Comparison of ENCODE assay signal across 30 cellular contexts in genomic region chrX:55777596-55777995, GRCh38.
"Had no signal": no experiment of that assay in that cellular context is flagged by ENCODE, and none has a peak within 500 bp of the region (broad histone marks: within the 10 kb centered on the region; RNA-seq: fewer than 3 reads in every experiment).

No MANE protein-coding gene starts in this region.

- H3K4me3 ChIP-seq: adrenal gland, body of pancreas, colonic mucosa, esophagus muscularis mucosa, gastrocnemius medialis, heart left ventricle had no signal

- H3K27ac Mint-ChIP-seq: activated CD4-positive, alpha-beta memory T cell treated with anti-CD3 and anti-CD28 coated beads, Interleukin-2, amount 10 ng/mL, durations not matched to agents 7 days and 5 days; activated CD4-positive, alpha-beta T cell treated with anti-CD3 and anti-CD28 coated beads, Interleukin-2, amount 10 ng/mL, durations not matched to agents 7 days and 5 days; activated naive CD4-positive, alpha-beta T cell treated with anti-CD3 and anti-CD28 coated beads for 36 hours; activated naive CD4-positive, alpha-beta T cell treated with anti-CD3 and anti-CD28 coated beads, Interleukin-2, amount 50 U/mL, for 24 hours; activated naive CD8-positive, alpha-beta T cell treated with anti-CD3 and anti-CD28 coated beads for 36 hours; activated naive CD8-positive, alpha-beta T cell treated with anti-CD3 and anti-CD28 coated beads, Interleukin-2, amount 50 U/mL, for 24 hours; activated T-helper 17 cell treated with anti-CD3 and anti-CD28 coated beads, Interleukin-2, amount 50 U/mL, for 72 hours; T-helper 17 cell; T-helper 2 cell treated with Interferon-gamma antibody and Interleukin-4, amounts not matched to agents 5 μg/mL and 100 μg/mL, for 36 hours; WTC11 had no signal

- H3K4me3 Mint-ChIP-seq: activated CD4-positive, alpha-beta memory T cell treated with anti-CD3 and anti-CD28 coated beads, Interleukin-2, amount 10 ng/mL, durations not matched to agents 7 days and 5 days; activated CD4-positive, alpha-beta T cell treated with anti-CD3 and anti-CD28 coated beads, Interleukin-2, amount 10 ng/mL, durations not matched to agents 7 days and 5 days; activated naive CD4-positive, alpha-beta T cell treated with anti-CD3 and anti-CD28 coated beads for 36 hours; activated naive CD4-positive, alpha-beta T cell treated with anti-CD3 and anti-CD28 coated beads, Interleukin-2, amount 50 U/mL, for 24 hours; activated naive CD8-positive, alpha-beta T cell treated with anti-CD3 and anti-CD28 coated beads for 36 hours; activated naive CD8-positive, alpha-beta T cell treated with anti-CD3 and anti-CD28 coated beads, Interleukin-2, amount 50 U/mL, for 24 hours; activated T-cell treated with anti-CD3 and anti-CD28 coated beads, Interleukin-2, amount 50 U/mL, for 4 hours; activated T-helper 17 cell treated with anti-CD3 and anti-CD28 coated beads, Interleukin-2, amount 50 U/mL, for 72 hours; T-helper 17 cell; T-helper 2 cell treated with Interferon-gamma antibody and Interleukin-4, amounts not matched to agents 5 μg/mL and 100 μg/mL, for 36 hours; WTC11 had no signal

- H3K27me3 Mint-ChIP-seq: activated CD4-positive, alpha-beta memory T cell treated with anti-CD3 and anti-CD28 coated beads, Interleukin-2, amount 10 ng/mL, durations not matched to agents 7 days and 5 days; activated CD4-positive, alpha-beta T cell treated with anti-CD3 and anti-CD28 coated beads, Interleukin-2, amount 10 ng/mL, durations not matched to agents 7 days and 5 days; activated naive CD4-positive, alpha-beta T cell treated with anti-CD3 and anti-CD28 coated beads, Interleukin-2, amount 50 U/mL, for 24 hours; activated naive CD8-positive, alpha-beta T cell treated with anti-CD3 and anti-CD28 coated beads for 36 hours; activated naive CD8-positive, alpha-beta T cell treated with anti-CD3 and anti-CD28 coated beads, Interleukin-2, amount 50 U/mL, for 24 hours; activated T-helper 17 cell treated with anti-CD3 and anti-CD28 coated beads, Interleukin-2, amount 50 U/mL, for 72 hours; T-helper 17 cell had no signal

- DNase-seq: activated CD4-positive, alpha-beta memory T cell treated with anti-CD3 and anti-CD28 coated beads, Interleukin-2, amount 10 ng/mL, durations not matched to agents 7 days and 5 days; activated CD4-positive, alpha-beta T cell treated with anti-CD3 and anti-CD28 coated beads for 1 hour; activated CD4-positive, alpha-beta T cell treated with anti-CD3 and anti-CD28 coated beads for 4 hours; activated CD4-positive, alpha-beta T cell treated with anti-CD3 and anti-CD28 coated beads, Interleukin-2, amount 10 ng/mL, durations not matched to agents 7 days and 5 days; activated CD4-positive, alpha-beta T cell treated with anti-CD3 and anti-CD28 coated beads, Interleukin-2, amount 50 U/mL, for 4 hours; activated CD8-positive, alpha-beta memory T cell treated with anti-CD3 and anti-CD28 coated beads for 24 hours; activated effector memory CD4-positive, alpha-beta T cell treated with Interleukin-2 at 50 U/mL for 16 hours; activated gamma-delta T cell treated with Interleukin-2 at 50 U/mL for 16 hours; activated naive CD4-positive, alpha-beta T cell treated with anti-CD3 and anti-CD28 coated beads for 36 hours; activated naive CD8-positive, alpha-beta T cell treated with anti-CD3 and anti-CD28 coated beads for 36 hours; activated naive CD8-positive, alpha-beta T cell treated with anti-CD3 and anti-CD28 coated beads, Interleukin-2, amount 50 U/mL, for 24 hours; activated T-cell treated with anti-CD3 and anti-CD28 coated beads, Interleukin-2, amount 50 U/mL, for 4 hours; adrenal gland; amygdala; aorta; body of pancreas; caudate nucleus; colonic mucosa; effector CD8-positive, alpha-beta T cell; gastrocnemius medialis; glutamatergic neuron; heart left ventricle; T-helper 1 cell; T-helper 17 cell had no signal

- H3K9me3 Mint-ChIP-seq: activated naive CD4-positive, alpha-beta T cell treated with anti-CD3 and anti-CD28 coated beads, Interleukin-2, amount 50 U/mL, for 24 hours; activated T-helper 17 cell treated with anti-CD3 and anti-CD28 coated beads, Interleukin-2, amount 50 U/mL, for 72 hours had no signal

- H3K36me3 Mint-ChIP-seq: WTC11 had no signal

- H3K4me1 Mint-ChIP-seq: activated CD4-positive, alpha-beta memory T cell treated with anti-CD3 and anti-CD28 coated beads, Interleukin-2, amount 10 ng/mL, durations not matched to agents 7 days and 5 days; activated CD4-positive, alpha-beta T cell treated with anti-CD3 and anti-CD28 coated beads, Interleukin-2, amount 10 ng/mL, durations not matched to agents 7 days and 5 days; activated naive CD8-positive, alpha-beta T cell treated with anti-CD3 and anti-CD28 coated beads for 36 hours; activated naive CD8-positive, alpha-beta T cell treated with anti-CD3 and anti-CD28 coated beads, Interleukin-2, amount 50 U/mL, for 24 hours; activated T-helper 17 cell treated with anti-CD3 and anti-CD28 coated beads, Interleukin-2, amount 50 U/mL, for 72 hours had no signal

- ATAC-seq: activated naive CD8-positive, alpha-beta T cell treated with anti-CD3 and anti-CD28 coated beads, Interleukin-2, amount 50 U/mL, for 24 hours; activated T-cell treated with anti-CD3 and anti-CD28 coated beads, Interleukin-2, amount 50 U/mL, for 4 hours; activated T-helper 17 cell treated with anti-CD3 and anti-CD28 coated beads, Interleukin-2, amount 50 U/mL, for 72 hours; body of pancreas; foreskin keratinocyte; gastrocnemius medialis; heart left ventricle; T-helper 17 cell; WTC11 had no signal
